ENCODE assay signal across 1 cellular context in the genomic region with DNA sequence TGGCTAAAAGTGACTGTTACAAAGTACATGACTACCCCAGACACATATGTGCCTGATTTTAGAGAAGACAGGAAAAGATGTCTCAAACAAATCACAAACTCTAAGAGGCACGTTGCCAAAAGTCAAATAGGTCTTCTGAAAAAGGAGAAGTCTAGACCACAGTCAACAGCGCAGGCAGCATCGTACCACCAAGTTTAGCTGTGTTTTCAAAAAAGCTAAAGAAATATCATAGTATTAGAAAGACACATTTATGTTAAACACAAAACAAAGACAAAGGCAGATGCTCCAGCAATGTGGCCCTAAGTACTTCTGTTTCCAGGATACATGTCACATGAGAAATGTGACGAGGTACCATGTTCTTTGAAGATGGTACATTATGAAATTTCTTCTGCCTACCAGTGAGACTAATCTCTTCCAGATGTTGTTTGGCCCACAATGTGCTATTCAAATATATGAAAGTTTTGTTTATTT.
TF ChIP-seq lines count a peak whose summit lies in the region.

No MANE protein-coding gene starts in this region.

TF ChIP-seq in SK-N-SH treated with all-trans-retinoic acid at 6 μM for 48 hours, 23 proteins besides CTCF, POLR2A, EP300 and RAD21 (continued from another document):
- TF ChIP-seq SNAI2 (CRISPR knock-in tag; IDR thresholded peaks at IDR 0.05) (no peak), ZNF8 (CRISPR knock-in tag; IDR thresholded peaks at IDR 0.05) (no peak)
